17 cellular contexts compared by ENCODE assay signal in the genomic region with DNA sequence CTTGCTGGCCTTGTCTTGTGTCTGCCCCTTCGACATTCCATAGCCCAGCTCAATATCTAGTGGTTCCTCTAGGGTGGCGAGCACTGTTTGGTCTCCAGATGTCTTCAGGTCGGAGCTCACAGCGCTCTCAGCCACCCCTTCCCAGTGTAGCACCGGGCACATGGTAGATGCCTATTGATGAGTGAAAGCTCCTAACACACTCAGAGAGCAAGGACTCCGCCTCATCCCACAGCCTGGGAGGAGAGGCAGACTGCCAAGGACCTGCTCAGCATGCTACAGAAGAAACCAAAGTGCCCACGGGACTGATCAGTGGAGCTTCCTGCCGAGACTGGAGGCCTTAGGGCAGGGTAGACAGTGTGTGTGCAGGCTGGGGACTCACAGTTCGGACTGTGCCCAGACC. TPM values are rescaled to one million over a fixed set of nuclear protein-coding genes. Genes with fewer than 3 reads are reported as not detected.
DNase-seq lines count a peak whose midpoint lies in the region; ATAC-seq and TF ChIP-seq lines count a peak whose summit lies in the region.
"Had no signal": no experiment of that assay in that cellular context is flagged by ENCODE, and none has a peak within 500 bp of the region (broad histone marks: within the 10 kb centered on the region; RNA-seq: fewer than 3 reads in every experiment).

No MANE protein-coding gene starts in this region.

- no peak overlapping the region for H3K27ac ChIP-seq in GM23338 (ENCODE audit: low read depth)
- H3K27ac ChIP-seq: suprapubic skin had no signal

- DNase-seq in EH (ENCODE audit: low read depth) (peak; percentile 55), NCI-H2171 (lab: John Stamatoyannopoulos, UW) (peak; percentile 34), brain pericyte (ENCODE audit: low read depth, low spot score) (peak; percentile 50), mesenteric fat pad (ENCODE audit: low spot score) (peak; percentile 47), Calu3 (no peak), GM23338 (ENCODE audit: low spot score) (no peak)
- DNase-seq: CD4-positive, alpha-beta memory T cell; foreskin melanocyte; MM.1S; naive thymus-derived CD4-positive, alpha-beta T cell; NCI-H526 treated with DMSO at 0.1 percent for 48 hours had no signal

- H3K36me3 Mint-ChIP-seq in Calu3 (ENCODE audit: insufficient read depth, unreplicated experiment) = peaks cover 20% of the 10 kb centered on the region
- H3K36me3 Mint-ChIP-seq in GM23338 (ENCODE audit: low read depth) = peaks cover 25% of the 10 kb centered on the region
- H3K36me3 Mint-ChIP-seq: CD4-positive, alpha-beta memory T cell; naive thymus-derived CD4-positive, alpha-beta T cell had no signal

- ATAC-seq in HG02571 (IDR thresholded peaks at IDR 0.05; ENCODE audit: unreplicated experiment) = no peak
- no peak for ATAC-seq in GM23338
- ATAC-seq in GM18867 (IDR thresholded peaks at IDR 0.05; ENCODE audit: unreplicated experiment) = no peak
- ATAC-seq: activated CD4-positive, CD25-positive, alpha-beta regulatory T cell treated with anti-CD3 and anti-CD28 coated beads, Interleukin-2, amount 50 U/mL, for 24 hours; naive thymus-derived CD4-positive, alpha-beta T cell had no signal

- H3K9me3 Mint-ChIP-seq in Calu3 (ENCODE audit: low read depth, unreplicated experiment) (no peaks in the 10 kb centered on the region), GM23338 (no peaks in the 10 kb centered on the region)
- H3K9me3 Mint-ChIP-seq: activated T-helper 1 cell treated with anti-CD3 and anti-CD28 coated beads, Interleukin-12 subunit alpha, Interleukin-12 subunit beta, Interleukin-2, Interleukin-4 antibody, amounts not matched to agents 30 ng/mL and 10 ng/mL and 1 ng/mL, durations not matched to agents 14 hours and 24 hours and 36 hours; CD4-positive, alpha-beta memory T cell; central memory CD8-positive, alpha-beta T cell; naive thymus-derived CD4-positive, alpha-beta T cell had no signal

- H3K4me1 ChIP-seq in GM23338 (ENCODE audit: insufficient read depth) = no peaks in the 10 kb centered on the region; the same call in 1 of the 2 replicates

- peaks cover 57% of the 10 kb centered on the region for H3K36me3 ChIP-seq in GM23338 (ENCODE audit: insufficient read depth)
- H3K36me3 ChIP-seq: suprapubic skin had no signal

- intact Hi-C loops in Calu3 (cut with micrococcal nuclease; ENCODE audit: unreplicated experiment) = no loop called here

- H3K79me2 ChIP-seq in GM23338 (replicated peaks; ENCODE audit: insufficient read depth) = peaks cover 54% of the 10 kb centered on the region

- H3K27me3 ChIP-seq in GM23338 (ENCODE audit: insufficient read depth) = no peaks in the 10 kb centered on the region
- H3K27me3 ChIP-seq: suprapubic skin had no signal

- no peaks in the 10 kb centered on the region for H3K9me2 ChIP-seq in GM23338 (ENCODE audit: insufficient read depth)

- H3K27ac Mint-ChIP-seq in Calu3 (ENCODE audit: unreplicated experiment) (no peak overlapping the region), GM23338 (no peak overlapping the region; the same call in 1 of the 2 replicates)
- H3K27ac Mint-ChIP-seq: activated T-helper 1 cell treated with anti-CD3 and anti-CD28 coated beads, Interleukin-12 subunit alpha, Interleukin-12 subunit beta, Interleukin-2, Interleukin-4 antibody, amounts not matched to agents 30 ng/mL and 10 ng/mL and 1 ng/mL, durations not matched to agents 14 hours and 24 hours and 36 hours; CD4-positive, alpha-beta memory T cell; naive thymus-derived CD4-positive, alpha-beta T cell had no signal

- H3K27me3 Mint-ChIP-seq in Calu3 (ENCODE audit: unreplicated experiment) = no peaks in the 10 kb centered on the region
- H3K27me3 Mint-ChIP-seq in GM23338 (ENCODE audit: insufficient read depth, low read depth, poor library complexity) = peaks cover 12% of the 10 kb centered on the region
- H3K27me3 Mint-ChIP-seq: central memory CD8-positive, alpha-beta T cell had no signal

- H4K20me1 ChIP-seq in GM23338 (replicated peaks; ENCODE audit: insufficient read depth) = peaks cover 41% of the 10 kb centered on the region

- H3K4me2 ChIP-seq in GM23338 = no peak overlapping the region

- CTCF ChIA-PET in Calu3 (lab: Charles Lee) = interaction anchor here (0.6 kb wide), 1 partner anchor 110 kb away, joined by 4 read pairs; no protein-coding TSS in a partner anchor

- BruUV-seq in Calu3 (replicated peaks; lab: Mats Ljungman, UMichigan) = no TSS peak

- H3K4me1 Mint-ChIP-seq in Calu3 (ENCODE audit: low read depth, unreplicated experiment) (no peaks in the 10 kb centered on the region), GM23338 (peaks cover 4% of the 10 kb centered on the region; the same call in 2 of the 3 replicates)
- H3K4me1 Mint-ChIP-seq: CD4-positive, alpha-beta memory T cell; central memory CD8-positive, alpha-beta T cell; naive thymus-derived CD4-positive, alpha-beta T cell had no signal

- no peak overlapping the region for H2AFZ ChIP-seq in GM23338

- TF ChIP-seq CTCF in Calu3 (IDR thresholded peaks at IDR 0.05; ENCODE audit: unreplicated experiment) = no peak
- TF ChIP-seq CTCF in GM23338 (conservative IDR thresholded peaks at IDR 0.05; ENCODE audit: low read depth in 2 of 2) = no peak

- H3F3A ChIP-seq in GM23338 (replicated peaks; ENCODE audit: low read depth) = peaks cover 12% of the 10 kb centered on the region; the same call in 1 of the 2 replicates

- no peak overlapping the region for H3K4me3 ChIP-seq in GM23338
- H3K4me3 ChIP-seq: suprapubic skin had no signal

- no peak overlapping the region for H3K4me3 Mint-ChIP-seq in Calu3 (ENCODE audit: low read depth, unreplicated experiment)
- H3K4me3 Mint-ChIP-seq in GM23338 = no peak overlapping the region
- H3K4me3 Mint-ChIP-seq: activated T-helper 1 cell treated with anti-CD3 and anti-CD28 coated beads, Interleukin-12 subunit alpha, Interleukin-12 subunit beta, Interleukin-2, Interleukin-4 antibody, amounts not matched to agents 30 ng/mL and 10 ng/mL and 1 ng/mL, durations not matched to agents 14 hours and 24 hours and 36 hours; CD4-positive, alpha-beta memory T cell; central memory CD8-positive, alpha-beta T cell; naive thymus-derived CD4-positive, alpha-beta T cell had no signal

TF ChIP-seq in GM23338, 12 proteins besides CTCF, POLR2A, EP300 and RAD21 (continues in another document):
- TF ChIP-seq CREB1 (CRISPR knock-in tag; IDR thresholded peaks at IDR 0.05; ENCODE audit: low read depth) = no peak
- no peak for TF ChIP-seq EZH2phosphoT487 (IDR thresholded peaks at IDR 0.05; ENCODE audit: unreplicated experiment)
- TF ChIP-seq ZNF114 (CRISPR knock-in tag; IDR thresholded peaks at IDR 0.05) = no peak
- no peak for TF ChIP-seq NANOG (IDR thresholded peaks at IDR 0.05; ENCODE audit: borderline replicate concordance)
- no peak for TF ChIP-seq STAT1 (IDR thresholded peaks at IDR 0.05; ENCODE audit: unreplicated experiment)
- no peak for TF ChIP-seq POLR2AphosphoS5 (IDR thresholded peaks at IDR 0.05; ENCODE audit: low read depth)
- no peak for TF ChIP-seq EZH2 (IDR thresholded peaks at IDR 0.05; ENCODE audit: low read depth, unreplicated experiment)
- TF ChIP-seq JUNB (IDR thresholded peaks at IDR 0.05; ENCODE audit: unreplicated experiment) = no peak
- TF ChIP-seq, protein P1, sequence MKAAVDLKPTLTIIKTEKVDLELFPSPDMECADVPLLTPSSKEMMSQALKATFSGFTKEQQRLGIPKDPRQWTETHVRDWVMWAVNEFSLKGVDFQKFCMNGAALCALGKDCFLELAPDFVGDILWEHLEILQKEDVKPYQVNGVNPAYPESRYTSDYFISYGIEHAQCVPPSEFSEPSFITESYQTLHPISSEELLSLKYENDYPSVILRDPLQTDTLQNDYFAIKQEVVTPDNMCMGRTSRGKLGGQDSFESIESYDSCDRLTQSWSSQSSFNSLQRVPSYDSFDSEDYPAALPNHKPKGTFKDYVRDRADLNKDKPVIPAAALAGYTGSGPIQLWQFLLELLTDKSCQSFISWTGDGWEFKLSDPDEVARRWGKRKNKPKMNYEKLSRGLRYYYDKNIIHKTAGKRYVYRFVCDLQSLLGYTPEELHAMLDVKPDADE (IDR thresholded peaks at IDR 0.05) = no peak

RNA-seq across cellular contexts. Expression of a gene that starts 10.9 kb away (rescaled TPM):
- 0.26 TPM for total RNA-seq in mesenteric fat pad
- total RNA-seq in Calu3 (2022) = 31.8 and 41.6 TPM in 2 replicates
- total RNA-seq in GM23338 (2014; rRNA removed; shearing (Covaris generic)) = 275 and 327 TPM in 2 replicates
- 77.6 and 78.0 TPM in 2 replicates for polyA plus RNA-seq in GM23338 (2016; fragmentation: Nextera tagmentation; extraction: Ambion mirVana)
- total RNA-seq: activated T-helper 1 cell treated with anti-CD3 and anti-CD28 coated beads, Interleukin-12 subunit alpha, Interleukin-12 subunit beta, Interleukin-2, Interleukin-4 antibody, amounts not matched to agents 30 ng/mL and 10 ng/mL and 1 ng/mL, durations not matched to agents 14 hours and 24 hours and 36 hours; CD4-positive, alpha-beta memory T cell; naive thymus-derived CD4-positive, alpha-beta T cell had no signal
- polyA plus RNA-seq: CD4-positive, alpha-beta memory T cell; naive thymus-derived CD4-positive, alpha-beta T cell had no signal

RNA-seq across cellular contexts. Expression of a gene that starts 51.5 kb away (rescaled TPM):
- total RNA-seq in mesenteric fat pad = not detected
- not detected in 2 replicates for total RNA-seq in Calu3 (2022)
- 0.47 and 1.4 TPM in 2 replicates for total RNA-seq in GM23338 (2014; rRNA removed; shearing (Covaris generic))
- 0.50 and 0.55 TPM in 2 replicates for polyA plus RNA-seq in GM23338 (2016; fragmentation: Nextera tagmentation; extraction: Ambion mirVana)
- total RNA-seq: activated T-helper 1 cell treated with anti-CD3 and anti-CD28 coated beads, Interleukin-12 subunit alpha, Interleukin-12 subunit beta, Interleukin-2, Interleukin-4 antibody, amounts not matched to agents 30 ng/mL and 10 ng/mL and 1 ng/mL, durations not matched to agents 14 hours and 24 hours and 36 hours; CD4-positive, alpha-beta memory T cell; suprapubic skin had no signal
- polyA plus RNA-seq: CD4-positive, alpha-beta memory T cell; naive thymus-derived CD4-positive, alpha-beta T cell had no signal

Comparison
In these comparisons a context has a peak if more than half of its experiments do, and no peak if none do; other contexts are left out.
1. DNase-seq: peak in EH (single experiment), NCI-H2171 (single experiment), brain pericyte (single experiment) and mesenteric fat pad (single experiment); none in Calu3 (single experiment) and GM23338 (single experiment).
2. RNA of a gene that starts 10.9 kb away (total RNA-seq): 275 to 327 TPM in GM23338 and 31.8 to 41.6 TPM in Calu3; 0.26 TPM in mesenteric fat pad (single experiment); every median in the first group is over 10 times any median in the second.